Comparison of ENCODE assay signal across 8 cellular contexts in genomic region chr15:72237286-72238224, GRCh38. TPM values are rescaled to one million over a fixed set of nuclear protein-coding genes. Genes with fewer than 3 reads are reported as not detected.
A peak's percentile ranks its signal among the peaks of the same experiment; 100 is the strongest.
DNase-seq lines count a peak whose midpoint lies in the region; ATAC-seq and TF ChIP-seq lines count a peak whose summit lies in the region.

No MANE protein-coding gene starts in this region.

- ATAC-seq in HG02610 (IDR thresholded peaks at IDR 0.05; ENCODE audit: unreplicated experiment) = peak; percentile 88

- H3K9ac ChIP-seq in NT2/D1 (ENCODE audit: insufficient read length, low read depth) = peak overlapping the region; percentile 45
- peak overlapping the region; percentile 85 for H3K9ac ChIP-seq in skeletal muscle satellite cell (ENCODE audit: low read depth, low read length)

- H3K27me3 ChIP-seq in NT2/D1 (ENCODE audit: insufficient read depth, insufficient read length) (no peaks in the 10 kb centered on the region), skeletal muscle satellite cell (ENCODE audit: control insufficient read depth, insufficient read depth, low read length) (no peaks in the 10 kb centered on the region)

- peaks cover 4% of the 10 kb centered on the region for H3K4me1 Mint-ChIP-seq in endothelial cell (ENCODE audit: unreplicated experiment)

- peak overlapping the region; percentile 87 for H3K4me2 ChIP-seq in skeletal muscle satellite cell (ENCODE audit: low read length)

- H3K9me3 ChIP-seq in NT2/D1 (ENCODE audit: insufficient read depth, low read length) (no peaks in the 10 kb centered on the region), skeletal muscle satellite cell (replicated peaks; ENCODE audit: low read length) (no peaks in the 10 kb centered on the region)

- peaks cover 16% of the 10 kb centered on the region for H3K36me3 Mint-ChIP-seq in endothelial cell (ENCODE audit: low read depth, unreplicated experiment)

- H3K4me3 ChIP-seq in GM12864 (ENCODE audit: low read depth, low read length) (peak overlapping the region; percentile 9; the same call in 1 of the 2 replicates), NT2/D1 (ENCODE audit: insufficient read length, low read depth) (peak overlapping the region; percentile 16), skeletal muscle satellite cell (ENCODE audit: low read length) (peak overlapping the region; percentile 66)

- peaks cover 7% of the 10 kb centered on the region for H3K27me3 Mint-ChIP-seq in endothelial cell (ENCODE audit: unreplicated experiment)

- no peak for TF ChIP-seq CTCF in GM12864 (IDR thresholded peaks at IDR 0.05; ENCODE audit: low read depth, low read length, missing control alignments)
- TF ChIP-seq CTCF in endothelial cell (IDR thresholded peaks at IDR 0.05; ENCODE audit: unreplicated experiment) = no peak

- no peak overlapping the region for H3K4me3 Mint-ChIP-seq in endothelial cell (ENCODE audit: unreplicated experiment)

- no peaks in the 10 kb centered on the region for H3K9me3 Mint-ChIP-seq in endothelial cell (ENCODE audit: unreplicated experiment)

- H3K27ac Mint-ChIP-seq in endothelial cell (ENCODE audit: unreplicated experiment) = no peak overlapping the region

- DNase-seq in GM12864 (ENCODE audit: low read depth) (no peak), NT2/D1 (ENCODE audit: low read depth, low spot score) (peak; percentile 61), activated T-cell treated with anti-CD3 and anti-CD28 coated beads for 24 hours (ENCODE audit: low read depth) (peak; percentile 76), fibroblast of peridontal ligament (ENCODE audit: extremely low read depth) (peak; percentile 98), NCI-H1417 treated with DMSO at 0.1 percent for 48 hours (lab: John Stamatoyannopoulos, UW) (no peak), endothelial cell (ENCODE audit: low spot score) (no peak)

- H3K4me1 ChIP-seq in NT2/D1 (ENCODE audit: insufficient read depth, insufficient read length) = no peaks in the 10 kb centered on the region
- peaks cover 26% of the 10 kb centered on the region for H3K4me1 ChIP-seq in skeletal muscle satellite cell (ENCODE audit: control insufficient read depth, insufficient read depth, low read length)

- H3K36me3 ChIP-seq in NT2/D1 (ENCODE audit: insufficient read depth, insufficient read length, low read length) = peaks cover 37% of the 10 kb centered on the region
- H3K36me3 ChIP-seq in skeletal muscle satellite cell (ENCODE audit: insufficient read depth, low read length) = peaks cover 25% of the 10 kb centered on the region

RNA-seq across cellular contexts. Expression of gene PKM, which starts 6.6 kb away (rescaled TPM):
- 1,778 and 1,979 TPM in 2 replicates for total RNA-seq in skeletal muscle satellite cell (2012; rRNA removed)
- 604 TPM for total RNA-seq in endothelial cell (ENCODE audit: unreplicated experiment)

RNA-seq across cellular contexts. Expression of gene PARP6, which starts 34.8 kb away (rescaled TPM):
- total RNA-seq in skeletal muscle satellite cell (2012; rRNA removed) = 10.4 and 14.2 TPM in 2 replicates
- total RNA-seq in endothelial cell (ENCODE audit: unreplicated experiment) = 77.4 TPM

RNA-seq across cellular contexts. Expression of gene GRAMD2A, which starts 40.0 kb away (rescaled TPM):
- total RNA-seq in skeletal muscle satellite cell (2012; rRNA removed) = under 0.01 TPM in 1 of 2 replicates, not detected in the other
- total RNA-seq in endothelial cell (ENCODE audit: unreplicated experiment) = 0.31 TPM

Comparison
In these comparisons a context has a peak if more than half of its experiments do, and no peak if none do; other contexts are left out.
1. DNase-seq: peak in NT2/D1 (single experiment), activated T-cell treated with anti-CD3 and anti-CD28 coated beads for 24 hours (single experiment) and fibroblast of peridontal ligament (single experiment); none in GM12864 (single experiment), NCI-H1417 treated with DMSO at 0.1 percent for 48 hours (single experiment) and endothelial cell (single experiment).
2. H3K4me3 ChIP-seq: peak in every context shown above with its lines; median percentile 66 in skeletal muscle satellite cell; 16 in NT2/D1; 9 in GM12864.